ENCODE assay signal across 2 cellular contexts in the genomic region with DNA sequence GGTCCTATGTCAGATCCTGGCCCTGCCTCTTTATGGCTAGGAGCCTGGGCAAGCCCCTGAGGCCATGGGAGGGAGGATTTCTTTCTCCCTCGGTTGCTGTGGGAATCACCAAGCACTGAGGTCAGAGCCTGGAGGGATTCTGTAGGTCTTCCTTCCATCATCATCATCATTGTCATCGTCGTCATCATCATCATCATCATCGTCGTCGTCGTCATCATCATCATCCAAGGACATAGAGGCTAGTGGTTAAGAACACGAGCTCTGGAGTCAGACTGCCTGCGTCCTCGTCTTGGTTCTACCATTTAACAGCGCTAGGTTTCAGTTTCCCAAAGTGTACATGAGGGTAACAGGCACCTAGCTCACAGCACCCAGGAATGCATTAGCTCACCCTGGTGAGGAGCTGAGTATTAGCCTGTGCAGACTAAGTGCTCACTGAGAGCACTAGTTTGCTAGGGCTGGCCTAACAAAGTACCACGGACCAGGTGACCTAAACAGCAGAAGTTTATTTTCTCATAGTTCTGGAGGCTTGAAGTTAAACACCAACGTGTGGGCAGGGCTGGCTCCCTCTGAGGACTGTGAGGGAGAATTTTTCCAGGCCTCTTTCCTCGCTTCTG.
A peak's percentile ranks its signal among the peaks of the same experiment; 100 is the strongest.
TF ChIP-seq lines count a peak whose summit lies in the region.

No MANE protein-coding gene starts in this region.

TF ChIP-seq in HepG2, 621 proteins besides CTCF, POLR2A, EP300 and RAD21:
- TF ChIP-seq, protein P1, sequence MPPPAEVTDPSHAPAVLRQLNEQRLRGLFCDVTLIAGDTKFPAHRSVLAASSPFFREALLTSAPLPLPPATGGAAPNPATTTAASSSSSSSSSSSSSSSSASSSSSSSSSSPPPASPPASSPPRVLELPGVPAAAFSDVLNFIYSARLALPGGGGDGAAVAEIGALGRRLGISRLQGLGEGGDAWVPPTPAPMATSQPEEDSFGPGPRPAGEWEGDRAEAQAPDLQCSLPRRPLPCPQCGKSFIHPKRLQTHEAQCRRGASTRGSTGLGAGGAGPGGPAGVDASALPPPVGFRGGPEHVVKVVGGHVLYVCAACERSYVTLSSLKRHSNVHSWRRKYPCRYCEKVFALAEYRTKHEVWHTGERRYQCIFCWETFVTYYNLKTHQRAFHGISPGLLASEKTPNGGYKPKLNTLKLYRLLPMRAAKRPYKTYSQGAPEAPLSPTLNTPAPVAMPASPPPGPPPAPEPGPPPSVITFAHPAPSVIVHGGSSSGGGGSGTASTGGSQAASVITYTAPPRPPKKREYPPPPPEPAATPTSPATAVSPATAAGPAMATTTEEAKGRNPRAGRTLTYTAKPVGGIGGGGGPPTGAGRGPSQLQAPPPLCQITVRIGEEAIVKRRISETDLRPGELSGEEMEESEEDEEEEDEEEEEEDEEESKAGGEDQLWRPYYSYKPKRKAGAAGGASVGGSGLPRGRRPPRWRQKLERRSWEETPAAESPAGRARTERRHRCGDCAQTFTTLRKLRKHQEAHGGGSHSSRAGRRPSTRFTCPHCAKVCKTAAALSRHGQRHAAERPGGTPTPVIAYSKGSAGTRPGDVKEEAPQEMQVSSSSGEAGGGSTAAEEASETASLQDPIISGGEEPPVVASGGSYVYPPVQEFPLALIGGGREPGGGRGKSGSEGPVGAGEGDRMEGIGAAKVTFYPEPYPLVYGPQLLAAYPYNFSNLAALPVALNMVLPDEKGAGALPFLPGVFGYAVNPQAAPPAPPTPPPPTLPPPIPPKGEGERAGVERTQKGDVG (CRISPR knock-in tag; IDR thresholded peaks at IDR 0.05; ENCODE audit: borderline replicate concordance), result no peak
- TF ChIP-seq U2AF2 (IDR thresholded peaks at IDR 0.05; ENCODE audit: low read depth, low read length) (no peak), CREB1 (IDR thresholded peaks at IDR 0.05) (peak; percentile 93), CREB1 (CRISPR knock-in tag; IDR thresholded peaks at IDR 0.05) (no peak)

TF ChIP-seq in K562, 482 proteins besides CTCF, POLR2A, EP300 and RAD21 (continued from another document):
- no peak for TF ChIP-seq ZNF586 (CRISPR knock-in tag; conservative IDR thresholded peaks at IDR 0.05)
- no peak for TF ChIP-seq ATF1 (CRISPR knock-in tag; IDR thresholded peaks at IDR 0.05)
- TF ChIP-seq ATF1 (tag; IDR thresholded peaks at IDR 0.05), result peak; percentile 73
